ENCODE assay signal across 1 cellular context in the genomic region with DNA sequence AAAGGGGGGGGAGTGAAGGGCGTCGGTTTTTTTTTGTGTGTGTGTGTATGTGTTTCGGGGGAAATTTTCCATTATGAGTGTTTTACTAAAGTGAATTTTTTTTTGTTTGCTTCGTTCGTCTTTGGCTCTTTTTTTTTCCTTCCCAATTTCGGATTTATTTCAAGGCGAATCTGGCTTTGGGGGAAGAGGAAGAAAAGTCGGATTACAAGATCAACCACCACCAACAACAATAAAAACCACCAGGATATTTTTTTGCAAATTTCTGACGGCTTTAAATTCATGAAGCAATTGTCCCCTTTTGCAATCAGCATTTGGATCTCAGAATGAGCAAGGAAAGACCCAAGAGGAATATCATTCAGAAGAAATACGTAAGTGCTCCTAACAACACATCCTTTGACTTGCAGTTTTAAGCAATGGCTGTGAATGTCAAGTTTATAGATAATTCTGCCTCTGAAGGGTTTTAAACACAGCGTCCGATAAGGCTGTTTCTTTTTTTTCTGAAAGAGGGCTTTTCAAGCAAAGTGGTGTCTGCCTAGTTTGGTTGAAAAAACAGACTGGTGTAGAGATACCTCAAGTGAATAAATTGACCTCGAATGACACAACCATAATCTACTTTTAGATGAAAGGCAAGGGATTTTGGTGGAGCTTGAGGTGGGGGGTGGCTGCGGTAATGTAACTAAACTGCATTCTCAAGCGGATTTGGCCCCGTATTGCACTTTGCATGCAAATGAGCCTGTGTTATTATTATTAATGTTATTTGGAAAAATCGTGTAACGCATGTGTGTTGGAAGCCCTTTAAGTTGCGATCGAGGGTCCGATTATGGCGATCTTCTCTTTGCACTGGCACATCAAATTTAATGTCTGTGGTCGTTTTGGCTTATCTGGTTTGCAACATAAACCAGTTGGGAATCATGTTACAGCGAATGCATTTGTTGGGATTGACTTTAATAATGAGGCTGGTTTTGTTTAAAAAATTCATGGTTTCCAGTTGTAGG.
TF ChIP-seq lines count a peak whose summit lies in the region.

No MANE protein-coding gene starts in this region.

TF ChIP-seq in GM12878, 131 proteins besides CTCF, POLR2A, EP300 and RAD21 (continued from another document):
- TF ChIP-seq E2F4 (IDR thresholded peaks at IDR 0.05; ENCODE audit: low read depth, low read length) (no peak), PML (IDR thresholded peaks at IDR 0.05; ENCODE audit: low read length) (peak; percentile 51; the same call in 1 of the 2 replicates), POLR2AphosphoS5 (IDR thresholded peaks at IDR 0.05; ENCODE audit: low read length) (no peak), MEF2A (IDR thresholded peaks at IDR 0.05; ENCODE audit: insufficient read depth, low read depth, low read length) (0 out of 2 replicates have a peak, but pooled peaks have one; percentile 2), SIX5 (IDR thresholded peaks at IDR 0.05; ENCODE audit: low read depth, low read length, severe bottlenecking) (no peak), MYB (IDR thresholded peaks at IDR 0.05; ENCODE audit: borderline replicate concordance, low read depth, low read length) (no peak), SMAD1 (IDR thresholded peaks at IDR 0.05; ENCODE audit: low read depth, partially characterized antibody) (no peak), SP1 (IDR thresholded peaks at IDR 0.05; ENCODE audit: low read depth, low read length) (no peak), ETV6 (conservative IDR thresholded peaks at IDR 0.05 in 1 of 2, IDR thresholded peaks at IDR 0.05 in 1 of 2; ENCODE audit: borderline replicate concordance in 1 of 2, low read depth in 1 of 2) (no peak), HSF1 (IDR thresholded peaks at IDR 0.05; ENCODE audit: low read depth, low read length) (no peak), HDAC6 (IDR thresholded peaks at IDR 0.05; ENCODE audit: unreplicated experiment) (no peak), ESRRA (IDR thresholded peaks at IDR 0.05; ENCODE audit: low read length) (no peak), RCOR1 (conservative IDR thresholded peaks at IDR 0.05; ENCODE audit: low read depth, low read length) (no peak), PBX3 (IDR thresholded peaks at IDR 0.05; ENCODE audit: insufficient replicate concordance, low read depth, low read length) (no peak), PAX8 (IDR thresholded peaks at IDR 0.05) (no peak), PRDM15 (CRISPR knock-in tag; IDR thresholded peaks at IDR 0.05) (no peak), MXI1 (IDR thresholded peaks at IDR 0.05; ENCODE audit: low read depth, low read length) (no peak)
- TF ChIP-seq, protein P1, sequence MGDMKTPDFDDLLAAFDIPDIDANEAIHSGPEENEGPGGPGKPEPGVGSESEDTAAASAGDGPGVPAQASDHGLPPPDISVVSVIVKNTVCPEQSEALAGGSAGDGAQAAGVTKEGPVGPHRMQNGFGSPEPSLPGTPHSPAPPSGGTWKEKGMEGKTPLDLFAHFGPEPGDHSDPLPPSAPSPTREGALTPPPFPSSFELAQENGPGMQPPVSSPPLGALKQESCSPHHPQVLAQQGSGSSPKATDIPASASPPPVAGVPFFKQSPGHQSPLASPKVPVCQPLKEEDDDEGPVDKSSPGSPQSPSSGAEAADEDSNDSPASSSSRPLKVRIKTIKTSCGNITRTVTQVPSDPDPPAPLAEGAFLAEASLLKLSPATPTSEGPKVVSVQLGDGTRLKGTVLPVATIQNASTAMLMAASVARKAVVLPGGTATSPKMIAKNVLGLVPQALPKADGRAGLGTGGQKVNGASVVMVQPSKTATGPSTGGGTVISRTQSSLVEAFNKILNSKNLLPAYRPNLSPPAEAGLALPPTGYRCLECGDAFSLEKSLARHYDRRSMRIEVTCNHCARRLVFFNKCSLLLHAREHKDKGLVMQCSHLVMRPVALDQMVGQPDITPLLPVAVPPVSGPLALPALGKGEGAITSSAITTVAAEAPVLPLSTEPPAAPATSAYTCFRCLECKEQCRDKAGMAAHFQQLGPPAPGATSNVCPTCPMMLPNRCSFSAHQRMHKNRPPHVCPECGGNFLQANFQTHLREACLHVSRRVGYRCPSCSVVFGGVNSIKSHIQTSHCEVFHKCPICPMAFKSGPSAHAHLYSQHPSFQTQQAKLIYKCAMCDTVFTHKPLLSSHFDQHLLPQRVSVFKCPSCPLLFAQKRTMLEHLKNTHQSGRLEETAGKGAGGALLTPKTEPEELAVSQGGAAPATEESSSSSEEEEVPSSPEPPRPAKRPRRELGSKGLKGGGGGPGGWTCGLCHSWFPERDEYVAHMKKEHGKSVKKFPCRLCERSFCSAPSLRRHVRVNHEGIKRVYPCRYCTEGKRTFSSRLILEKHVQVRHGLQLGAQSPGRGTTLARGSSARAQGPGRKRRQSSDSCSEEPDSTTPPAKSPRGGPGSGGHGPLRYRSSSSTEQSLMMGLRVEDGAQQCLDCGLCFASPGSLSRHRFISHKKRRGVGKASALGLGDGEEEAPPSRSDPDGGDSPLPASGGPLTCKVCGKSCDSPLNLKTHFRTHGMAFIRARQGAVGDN (IDR thresholded peaks at IDR 0.05), result no peak
- TF ChIP-seq, protein P2, sequence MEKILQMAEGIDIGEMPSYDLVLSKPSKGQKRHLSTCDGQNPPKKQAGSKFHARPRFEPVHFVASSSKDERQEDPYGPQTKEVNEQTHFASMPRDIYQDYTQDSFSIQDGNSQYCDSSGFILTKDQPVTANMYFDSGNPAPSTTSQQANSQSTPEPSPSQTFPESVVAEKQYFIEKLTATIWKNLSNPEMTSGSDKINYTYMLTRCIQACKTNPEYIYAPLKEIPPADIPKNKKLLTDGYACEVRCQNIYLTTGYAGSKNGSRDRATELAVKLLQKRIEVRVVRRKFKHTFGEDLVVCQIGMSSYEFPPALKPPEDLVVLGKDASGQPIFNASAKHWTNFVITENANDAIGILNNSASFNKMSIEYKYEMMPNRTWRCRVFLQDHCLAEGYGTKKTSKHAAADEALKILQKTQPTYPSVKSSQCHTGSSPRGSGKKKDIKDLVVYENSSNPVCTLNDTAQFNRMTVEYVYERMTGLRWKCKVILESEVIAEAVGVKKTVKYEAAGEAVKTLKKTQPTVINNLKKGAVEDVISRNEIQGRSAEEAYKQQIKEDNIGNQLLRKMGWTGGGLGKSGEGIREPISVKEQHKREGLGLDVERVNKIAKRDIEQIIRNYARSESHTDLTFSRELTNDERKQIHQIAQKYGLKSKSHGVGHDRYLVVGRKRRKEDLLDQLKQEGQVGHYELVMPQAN (conservative IDR thresholded peaks at IDR 0.05), result no peak
TF ChIP-seq in GM12878: peak in this region for 9.
